Comparison of ENCODE assay signal across 12 cellular contexts in the genomic region with DNA sequence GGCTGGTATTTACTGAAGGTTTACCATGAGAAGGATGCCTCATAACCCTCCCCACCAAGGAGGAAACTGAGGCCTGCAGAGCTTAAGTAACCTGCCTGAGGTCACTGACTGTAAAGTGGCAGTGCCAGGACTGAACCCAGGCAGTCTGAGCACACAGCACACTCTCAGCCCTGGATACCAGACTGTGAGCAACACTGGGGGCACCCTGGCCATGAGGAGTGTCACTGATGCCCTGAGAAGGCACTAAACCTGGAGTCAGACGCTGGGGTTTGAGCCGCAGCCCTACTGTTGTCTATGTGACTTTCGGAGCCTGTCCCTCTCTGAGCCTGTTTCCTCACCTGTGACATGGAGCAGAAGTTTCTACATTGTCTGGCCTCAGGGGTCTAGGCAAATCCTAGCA. TPM values are rescaled to one million over a fixed set of nuclear protein-coding genes. Genes with fewer than 3 reads are reported as not detected.
DNase-seq lines count a peak whose midpoint lies in the region; ATAC-seq and TF ChIP-seq lines count a peak whose summit lies in the region.
"Had no signal": no experiment of that assay in that cellular context is flagged by ENCODE, and none has a peak within 500 bp of the region (broad histone marks: within the 10 kb centered on the region; RNA-seq: fewer than 3 reads in every experiment).

No MANE protein-coding gene starts in this region.

- no peaks in the 10 kb centered on the region for H3K79me2 ChIP-seq in HCT116 (ENCODE audit: insufficient read depth, low read length)
- H3K79me2 ChIP-seq in trophoblast cell (ENCODE audit: control insufficient read depth, insufficient read depth, low read length, poor library complexity) = peaks cover 4% of the 10 kb centered on the region

- no peak for DNase-seq in CD4-positive, CD25-positive, alpha-beta regulatory T cell
- DNase-seq in HCT116 (ENCODE audit: low read depth, low spot score) (no peak), trophoblast cell (no peak), NCI-H748 (lab: John Stamatoyannopoulos, UW; ENCODE audit: unreplicated experiment) (no peak), NCI-H1092 treated with DMSO at 0.1 percent for 48 hours (lab: John Stamatoyannopoulos, UW) (no peak), cerebellum (ENCODE audit: low spot score) (no peak)
- DNase-seq: aorta, NCI-H1436 treated with DMSO at 0.1 percent for 48 hours, OCI-M1 had no signal

- RAD21 ChIA-PET in HCT116 (lab: Charles Lee; ENCODE audit: low non-redundant PET in 1 of 2, low total read pairs in 2 of 2, uncharacterized antibody in 2 of 2, unreplicated experiment in 2 of 2) = no interaction called here

- WGBS in trophoblast cell (ENCODE audit: extremely low coverage, insufficient coverage, insufficient read length) = no CpG with 5 or more reads among the region's 3 CpGs

- peaks cover 0 to 2% (median 0%) of the 10 kb centered on the region in 7 donors for H3K9me3 Mint-ChIP-seq in CD4-positive, CD25-positive, alpha-beta regulatory T cell

- no peaks in the 10 kb centered on the region for H3K9me3 ChIP-seq in CD4-positive, CD25-positive, alpha-beta regulatory T cell (ENCODE audit: control insufficient read depth in 2 of 2, low read length in 2 of 2)
- no peaks in the 10 kb centered on the region for H3K9me3 ChIP-seq in HCT116 (ENCODE audit: control insufficient read depth in 1 of 2, insufficient read depth in 1 of 2, low read depth in 1 of 2, low read length in 2 of 2)
- H3K9me3 ChIP-seq in duodenal mucosa (ENCODE audit: control insufficient read depth in 1 of 2, low read length in 2 of 2) = no peaks in the 10 kb centered on the region
- H3K9me3 ChIP-seq in trophoblast cell (ENCODE audit: insufficient read depth, low read depth, low read length) = no peaks in the 10 kb centered on the region
- H3K9me3 ChIP-seq: tibial nerve had no signal

- peak overlapping the region; percentile 71 for H3K18ac ChIP-seq in trophoblast cell (ENCODE audit: low read length)

- H3K4me3 Mint-ChIP-seq in CD4-positive, CD25-positive, alpha-beta regulatory T cell = no peak overlapping the region

- no peak for TF ChIP-seq CTCF in HCT116 (IDR thresholded peaks at IDR 0.05 in 2 of 3, conservative IDR thresholded peaks at IDR 0.05 in 1 of 3; ENCODE audit: borderline replicate concordance in 1 of 3, insufficient read depth in 1 of 3, low read depth in 2 of 3, low read length in 2 of 3)

- H3K36me3 Mint-ChIP-seq in CD4-positive, CD25-positive, alpha-beta regulatory T cell = peaks cover 65% of the 10 kb centered on the region

- H3K4me1 Mint-ChIP-seq in CD4-positive, CD25-positive, alpha-beta regulatory T cell = peaks cover 2 to 32% (median 28%) of the 10 kb centered on the region in 4 donors

- H2BK120ac ChIP-seq in trophoblast cell (ENCODE audit: insufficient read depth, low read length, poor library complexity) = no peak overlapping the region

- H3K23ac ChIP-seq in trophoblast cell (ENCODE audit: low read length) = peak overlapping the region; percentile 69

- peak overlapping the region; percentile 58 for H2AK5ac ChIP-seq in trophoblast cell (ENCODE audit: low read length)

- no peak overlapping the region for H2AFZ ChIP-seq in HCT116 (ENCODE audit: low read depth, low read length, poor library complexity, severe bottlenecking)
- no peak overlapping the region for H2AFZ ChIP-seq in trophoblast cell (ENCODE audit: insufficient read depth, low read length, poor library complexity)

- POLR2A ChIA-PET in HCT116 (lab: Charles Lee) = no interaction called here

- H3K27ac ChIP-seq in CD4-positive, CD25-positive, alpha-beta regulatory T cell (ENCODE audit: insufficient read depth, low read length, poor library complexity, severe bottlenecking) = no peak overlapping the region
- H3K27ac ChIP-seq in HCT116 (ENCODE audit: low read depth, low read length) = no peak overlapping the region
- H3K27ac ChIP-seq in duodenal mucosa (ENCODE audit: low read depth, low read length) = peak overlapping the region; percentile 55
- H3K27ac ChIP-seq in trophoblast cell (ENCODE audit: low read depth, low read length) = no peak overlapping the region

- H3K9ac ChIP-seq in HCT116 (ENCODE audit: low read length) (no peak overlapping the region), duodenal mucosa (ENCODE audit: low read depth in 1 of 2, low read length in 2 of 2) (peak overlapping the region; percentile 19 to 35), trophoblast cell (ENCODE audit: low read length) (no peak overlapping the region)

- BruUV-seq in HCT116 (replicated peaks; lab: Mats Ljungman, UMichigan) = no TSS peak

- no peak for TF ChIP-seq RAD21 in HCT116 (IDR thresholded peaks at IDR 0.05; ENCODE audit: low read depth)

- no peak overlapping the region for H3K4ac ChIP-seq in trophoblast cell (ENCODE audit: low read depth, low read length)

- peak overlapping the region; percentile 84 to 88 (median 84) for H3K27ac Mint-ChIP-seq in CD4-positive, CD25-positive, alpha-beta regulatory T cell

- H3K27me3 Mint-ChIP-seq in CD4-positive, CD25-positive, alpha-beta regulatory T cell = no peaks in the 10 kb centered on the region

- no peak overlapping the region for H3K4me3 ChIP-seq in CD4-positive, CD25-positive, alpha-beta regulatory T cell (ENCODE audit: low read depth, low read length)
- H3K4me3 ChIP-seq in HCT116 (replicated peaks in 1 of 2; ENCODE audit: low read depth in 1 of 2, low read length in 2 of 2) (no peak overlapping the region), duodenal mucosa (ENCODE audit: low read depth in 1 of 2, low read length in 2 of 2) (no peak overlapping the region), trophoblast cell (ENCODE audit: low read depth, low read length) (no peak overlapping the region)
- H3K4me3 ChIP-seq: tibial nerve had no signal

- H4K12ac ChIP-seq in trophoblast cell (ENCODE audit: low read depth, low read length) = no peak overlapping the region

- no peak for TF ChIP-seq POLR2A in HCT116 (IDR thresholded peaks at IDR 0.05; ENCODE audit: borderline replicate concordance, extremely low read depth, insufficient read depth, insufficient read length)

- H2BK5ac ChIP-seq in trophoblast cell (ENCODE audit: low read depth, low read length, poor library complexity) = no peak overlapping the region

- H3K14ac ChIP-seq in trophoblast cell (ENCODE audit: low read length) = peak overlapping the region; percentile 40

- no peak overlapping the region for H4K91ac ChIP-seq in trophoblast cell (ENCODE audit: low read depth, low read length)

- ATAC-seq in CD4-positive, CD25-positive, alpha-beta regulatory T cell (ENCODE audit: low read depth in 2 of 2) = no peak
- ATAC-seq in HCT116 = no peak
- ATAC-seq in GM19035 (IDR thresholded peaks at IDR 0.05; ENCODE audit: unreplicated experiment) = no peak

- no peak overlapping the region for H4K8ac ChIP-seq in trophoblast cell (ENCODE audit: low read depth, low read length)

- H2BK12ac ChIP-seq in trophoblast cell (ENCODE audit: low read length) = peak overlapping the region; percentile 2

- no peaks in the 10 kb centered on the region for H3K4me1 ChIP-seq in CD4-positive, CD25-positive, alpha-beta regulatory T cell (ENCODE audit: control insufficient read depth, insufficient read depth, low read length, poor library complexity, severe bottlenecking)
- H3K4me1 ChIP-seq in HCT116 (ENCODE audit: control insufficient read depth in 1 of 2, insufficient read depth in 2 of 2, low read length in 2 of 2) = peaks cover 9 to 31% of the 10 kb centered on the region in 2 experiments; a peak in 3 of 4 replicates
- H3K4me1 ChIP-seq in duodenal mucosa (ENCODE audit: control insufficient read depth in 1 of 2, insufficient read depth in 2 of 2, low read length in 2 of 2) = peaks cover 49 to 58% of the 10 kb centered on the region in 2 donors
- peaks cover 29 to 42% of the 10 kb centered on the region in 2 experiments for H3K4me1 ChIP-seq in trophoblast cell (ENCODE audit: control insufficient read depth in 1 of 2, insufficient read depth in 2 of 2, low read length in 2 of 2)

- intact Hi-C loops in HCT116 (cut with micrococcal nuclease) = no loop called here

- no peaks in the 10 kb centered on the region for H4K20me1 ChIP-seq in HCT116 (ENCODE audit: insufficient read depth)

- peaks cover 83% of the 10 kb centered on the region for H3K36me3 ChIP-seq in CD4-positive, CD25-positive, alpha-beta regulatory T cell (ENCODE audit: control insufficient read depth, insufficient read depth, low read length)
- H3K36me3 ChIP-seq in HCT116 (ENCODE audit: control insufficient read depth in 1 of 2, insufficient read depth in 2 of 2, low read length in 2 of 2) (no peaks in the 10 kb centered on the region), duodenal mucosa (ENCODE audit: control insufficient read depth in 1 of 2, insufficient read depth in 2 of 2, low read length in 2 of 2) (peaks cover 14 to 42% of the 10 kb centered on the region in 2 donors), trophoblast cell (ENCODE audit: control insufficient read depth in 1 of 2, insufficient read depth in 2 of 2, low read length in 2 of 2) (peaks cover 38 to 54% of the 10 kb centered on the region in 2 experiments)

- H3K9me2 ChIP-seq in HCT116 (ENCODE audit: insufficient read depth) = no peaks in the 10 kb centered on the region

- no peaks in the 10 kb centered on the region for H3K27me3 ChIP-seq in CD4-positive, CD25-positive, alpha-beta regulatory T cell (ENCODE audit: control insufficient read depth, insufficient read depth, low read length)
- H3K27me3 ChIP-seq in HCT116 (ENCODE audit: insufficient read depth, low read length) (no peaks in the 10 kb centered on the region), duodenal mucosa (ENCODE audit: control insufficient read depth in 1 of 2, insufficient read depth in 2 of 2, low read length in 2 of 2) (no peaks in the 10 kb centered on the region), trophoblast cell (ENCODE audit: insufficient read depth, low read length) (no peaks in the 10 kb centered on the region)
- H3K27me3 ChIP-seq: tibial nerve had no signal

- H3K4me2 ChIP-seq in HCT116 (ENCODE audit: low read length) (peak overlapping the region; percentile 20; the same call in 1 of the 2 replicates), trophoblast cell (ENCODE audit: low read length) (no peak overlapping the region)

- no peaks in the 10 kb centered on the region for H3K79me1 ChIP-seq in trophoblast cell (ENCODE audit: low read length)

- CTCF ChIA-PET in HCT116 (lab: Charles Lee) = no interaction called here

TF ChIP-seq in HCT116, 20 proteins besides CTCF, POLR2A, EP300 and RAD21 (continues in another document):
- no peak for TF ChIP-seq EZH2phosphoT487 (IDR thresholded peaks at IDR 0.05; ENCODE audit: borderline replicate concordance)

RNA-seq across cellular contexts. Expression of a gene that starts 36.2 kb away (rescaled TPM):
- 87.8 TPM for total RNA-seq in CD4-positive, CD25-positive, alpha-beta regulatory T cell
- 10 to 100 TPM; 18.8 to 21.7 (median 20.6) TPM for polyA plus RNA-seq in CD4-positive, CD25-positive, alpha-beta regulatory T cell
- 31.4 TPM for total RNA-seq in HCT116 (2021; ENCODE audit: unreplicated experiment)
- 20.3 and 21.6 TPM in 2 replicates for polyA plus RNA-seq in HCT116 (2012)
- 119 and 122 TPM in 2 replicates for polyA plus RNA-seq in trophoblast cell (2013)
- 2.8 TPM for total RNA-seq in cerebellum

RNA-seq across cellular contexts. Expression of a gene that starts 54.5 kb away (rescaled TPM):
- 22.7 TPM for total RNA-seq in CD4-positive, CD25-positive, alpha-beta regulatory T cell
- 10 to 100 TPM; 23.7 to 27.9 (median 24.9) TPM for polyA plus RNA-seq in CD4-positive, CD25-positive, alpha-beta regulatory T cell
- total RNA-seq in HCT116 (2021; ENCODE audit: unreplicated experiment) (30.5 TPM), cerebellum (25.7 TPM)
- 15.2 and 16.4 TPM in 2 replicates for polyA plus RNA-seq in HCT116 (2012)
- 14.3 and 14.5 TPM in 2 replicates for polyA plus RNA-seq in trophoblast cell (2013)

Comparison
In these comparisons a context has a peak if more than half of its experiments do, and no peak if none do; other contexts are left out.
1. H3K9ac ChIP-seq: peak in duodenal mucosa (2 of 2); none in HCT116 (single experiment) and trophoblast cell (single experiment).